ENCODE assay signal across 26 cellular contexts in the genomic region with DNA sequence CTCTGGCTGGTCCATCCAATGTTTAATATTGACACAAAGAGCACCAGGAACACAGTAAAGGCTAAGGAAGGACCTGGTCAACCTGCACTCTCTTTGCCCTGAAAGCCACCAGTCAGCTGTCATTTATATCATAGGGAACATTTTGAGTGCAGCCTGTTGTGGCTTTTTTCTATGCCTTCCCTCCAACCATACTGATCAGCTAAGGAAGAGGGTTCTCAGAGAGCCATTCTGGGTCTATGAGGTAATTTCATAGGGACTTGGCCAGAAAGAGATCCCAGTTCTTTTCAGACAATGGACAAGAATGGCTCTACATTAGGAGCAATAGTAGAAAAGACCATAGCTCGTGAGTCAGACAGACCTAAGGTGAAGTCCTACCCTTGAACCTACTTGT.
"Had no signal": no experiment of that assay in that cellular context is flagged by ENCODE, and none has a peak within 500 bp of the region (broad histone marks: within the 10 kb centered on the region; RNA-seq: fewer than 3 reads in every experiment).

No MANE protein-coding gene starts in this region.

- H3K9me3 ChIP-seq: pancreas, suprapubic skin, thyroid gland, upper lobe of left lung, vagina had no signal

- H3K9ac ChIP-seq: neural progenitor cell had no signal

- H3K27ac ChIP-seq: coronary artery, hepatocyte, neural progenitor cell, pancreas, suprapubic skin, upper lobe of left lung, vagina had no signal

- H3K27me3 ChIP-seq: hepatocyte, neural progenitor cell, pancreas, suprapubic skin, thyroid gland, upper lobe of left lung, vagina had no signal

- H3K36me3 ChIP-seq: neural progenitor cell, pancreas, suprapubic skin, thyroid gland, upper lobe of left lung, vagina had no signal

- H3K4me3 ChIP-seq: coronary artery, hepatocyte, neural progenitor cell, pancreas, suprapubic skin, thyroid gland, upper lobe of left lung, vagina had no signal

- DNase-seq: effector CD4-positive, alpha-beta T cell; endodermal cell; erythroblast; foreskin melanocyte; head of caudate nucleus; kidney; left cardiac atrium; left ventricle myocardium superior; mesendoderm; natural killer cell; nucleus accumbens; pancreas; retina; small intestine; stimulated activated CD4-positive, alpha-beta T cell treated with anti-CD3 and anti-CD28 coated beads, Interleukin-4, amount 100 ng/mL, for 1 hour; stimulated activated CD8-positive, alpha-beta memory T cell treated with anti-CD3 and anti-CD28 coated beads, Interleukin-4, amount 100 ng/mL, for 48 hours; stimulated activated naive CD8-positive, alpha-beta T cell treated with anti-CD3 and anti-CD28 coated beads, Interleukin-15, Interleukin-2, amounts not matched to agents 100 U/mL and 50 U/mL, for 24 hours; upper lobe of left lung had no signal

- H3K4me1 ChIP-seq: pancreas, upper lobe of left lung had no signal

- ATAC-seq: left cardiac atrium; left ventricle myocardium superior; natural killer cell; pancreas; sciatic nerve; stimulated activated effector memory CD8-positive, alpha-beta T cell treated with anti-CD3 and anti-CD28 coated beads, Interleukin-12 subunit alpha, Interleukin-12 subunit beta, amount 100 ng/mL, for 72 hours; stimulated activated naive CD8-positive, alpha-beta T cell treated with anti-CD3 and anti-CD28 coated beads, Interleukin-15, Interleukin-2, amounts not matched to agents 100 U/mL and 50 U/mL, for 24 hours had no signal
